Comparison of ENCODE assay signal across 9 cellular contexts in genomic region chr4:7462509-7462971, GRCh38. TPM values are rescaled to one million over a fixed set of nuclear protein-coding genes. Genes with fewer than 3 reads are reported as not detected.
DNase-seq lines count a peak whose midpoint lies in the region; ATAC-seq and TF ChIP-seq lines count a peak whose summit lies in the region.
"Had no signal": no experiment of that assay in that cellular context is flagged by ENCODE, and none has a peak within 500 bp of the region (broad histone marks: within the 10 kb centered on the region; RNA-seq: fewer than 3 reads in every experiment).

No MANE protein-coding gene starts in this region.

- H3K27me3 ChIP-seq in GM23338 (ENCODE audit: insufficient read depth) (no peaks in the 10 kb centered on the region), gastroesophageal sphincter (no peaks in the 10 kb centered on the region)

- no peaks in the 10 kb centered on the region for H3K9me2 ChIP-seq in GM23338 (ENCODE audit: insufficient read depth)

- H3K4me3 ChIP-seq in GM23338 = no peak overlapping the region
- no peak overlapping the region for H3K4me3 ChIP-seq in foreskin fibroblast (ENCODE audit: low read depth in 1 of 2, low read length in 2 of 2)
- H3K4me3 ChIP-seq in gastroesophageal sphincter = no peak overlapping the region

- H3K4me3 Mint-ChIP-seq in GM23338 = no peak overlapping the region

- H3K4me1 Mint-ChIP-seq in GM23338 = peaks cover 30% of the 10 kb centered on the region

- peak; percentile 51 for DNase-seq in GM23338 (ENCODE audit: low spot score)
- DNase-seq in NCI-H774 (lab: John Stamatoyannopoulos, UW) = peak; percentile 45
- DNase-seq in foreskin fibroblast = peak; percentile 14 to 18
- peak; percentile 37 to 94 (median 64) for DNase-seq in posterior cingulate gyrus
- DNase-seq in activated CD4-positive, alpha-beta T cell treated with anti-CD3 and anti-CD28 coated beads for 1 hour = no peak
- DNase-seq: left cardiac atrium had no signal

- no peaks in the 10 kb centered on the region for H3K4me1 ChIP-seq in GM23338 (ENCODE audit: insufficient read depth)
- peaks cover 0 to 38% (median 0%) of the 10 kb centered on the region in 3 donors for H3K4me1 ChIP-seq in gastroesophageal sphincter

- peaks cover 12% of the 10 kb centered on the region for H3K27me3 Mint-ChIP-seq in GM23338 (ENCODE audit: insufficient read depth, low read depth, poor library complexity)

- ATAC-seq in GM23338 (peak; percentile 50), gastroesophageal sphincter (no peak), GM21529 (IDR thresholded peaks at IDR 0.05; ENCODE audit: unreplicated experiment) (no peak), HG02970 (IDR thresholded peaks at IDR 0.05; ENCODE audit: low FRiP score, unreplicated experiment) (no peak)

- no peak overlapping the region for H3K4me2 ChIP-seq in GM23338

- no peaks in the 10 kb centered on the region for H3K36me3 ChIP-seq in GM23338 (ENCODE audit: insufficient read depth)
- H3K36me3 ChIP-seq in gastroesophageal sphincter = no peaks in the 10 kb centered on the region

- H3K9me3 Mint-ChIP-seq in GM23338 = peaks cover 4% of the 10 kb centered on the region; the same call in 2 of the 3 replicates

- no peak for TF ChIP-seq POLR2A in gastroesophageal sphincter (IDR thresholded peaks at IDR 0.05)

- H4K20me1 ChIP-seq in GM23338 (replicated peaks; ENCODE audit: insufficient read depth) = no peaks in the 10 kb centered on the region

- H3K79me2 ChIP-seq in GM23338 (replicated peaks; ENCODE audit: insufficient read depth) = no peaks in the 10 kb centered on the region

- intact Hi-C loops in posterior cingulate gyrus (cut with DNase I) = loop anchor here (1.0 to 10.0 kb wide), 5 partner anchors 138 to 340 kb away; partner anchors contain the start of gene SORCS2

- H3F3A ChIP-seq in GM23338 (replicated peaks; ENCODE audit: low read depth) = no peaks in the 10 kb centered on the region

- no peak overlapping the region for H3K27ac Mint-ChIP-seq in GM23338

- peak; percentile 20 to 69; a peak in 3 of 4 replicates for TF ChIP-seq CTCF in GM23338 (conservative IDR thresholded peaks at IDR 0.05; ENCODE audit: low read depth in 2 of 2)
- TF ChIP-seq CTCF in foreskin fibroblast (IDR thresholded peaks at IDR 0.05; ENCODE audit: low read depth, low read length) = peak; percentile 29
- peak in 2 of 4 experiments; percentile 34 to 39 for TF ChIP-seq CTCF in gastroesophageal sphincter (IDR thresholded peaks at IDR 0.05)

- no peak overlapping the region for H2AFZ ChIP-seq in GM23338

- no peak for TF ChIP-seq EP300 in gastroesophageal sphincter (IDR thresholded peaks at IDR 0.05)

- WGBS in gastroesophageal sphincter (ENCODE audit: low coverage in 1 of 2), 2 donors = 31% methylated on average over 8 of the region's 11 CpGs; no CpG with 5 or more reads in 1 of the 2 donors

- peaks cover 0 to 19% (median 0%) of the 10 kb centered on the region in 3 donors for H3K9me3 ChIP-seq in gastroesophageal sphincter

- no peaks in the 10 kb centered on the region for H3K36me3 Mint-ChIP-seq in GM23338 (ENCODE audit: low read depth)

- H3K27ac ChIP-seq in GM23338 (ENCODE audit: low read depth) (no peak overlapping the region), gastroesophageal sphincter (no peak overlapping the region)

TF ChIP-seq in GM23338, 12 proteins besides CTCF, POLR2A, EP300 and RAD21 (continues in another document):
- TF ChIP-seq POLR2AphosphoS5 (IDR thresholded peaks at IDR 0.05; ENCODE audit: low read depth) (no peak), EZH2phosphoT487 (IDR thresholded peaks at IDR 0.05; ENCODE audit: unreplicated experiment) (no peak), CREB1 (CRISPR knock-in tag; IDR thresholded peaks at IDR 0.05; ENCODE audit: low read depth) (no peak), STAT1 (IDR thresholded peaks at IDR 0.05; ENCODE audit: unreplicated experiment) (no peak), ZNF331 (CRISPR knock-in tag; IDR thresholded peaks at IDR 0.05; ENCODE audit: low read depth) (no peak), ZNF462 (CRISPR knock-in tag; IDR thresholded peaks at IDR 0.05) (no peak), JUNB (IDR thresholded peaks at IDR 0.05; ENCODE audit: unreplicated experiment) (no peak), ETS1 (IDR thresholded peaks at IDR 0.05) (no peak), EZH2 (IDR thresholded peaks at IDR 0.05; ENCODE audit: low read depth, unreplicated experiment) (no peak), ZNF114 (CRISPR knock-in tag; IDR thresholded peaks at IDR 0.05) (no peak)

RNA-seq across cellular contexts. Expression of gene PSAPL1, which starts 27.8 kb away (rescaled TPM):
- total RNA-seq in GM23338 (2014; rRNA removed; shearing (Covaris generic)) = not detected in 2 replicates
- not detected in 2 replicates for polyA plus RNA-seq in GM23338 (2016; fragmentation: Nextera tagmentation; extraction: Ambion mirVana)
- under 1 TPM in 1 of 4 donors, not detected in 3; 0.15 TPM for total RNA-seq in gastroesophageal sphincter
- total RNA-seq: left cardiac atrium had no signal
